Comparison of ENCODE assay signal across 19 cellular contexts in the genomic region with DNA sequence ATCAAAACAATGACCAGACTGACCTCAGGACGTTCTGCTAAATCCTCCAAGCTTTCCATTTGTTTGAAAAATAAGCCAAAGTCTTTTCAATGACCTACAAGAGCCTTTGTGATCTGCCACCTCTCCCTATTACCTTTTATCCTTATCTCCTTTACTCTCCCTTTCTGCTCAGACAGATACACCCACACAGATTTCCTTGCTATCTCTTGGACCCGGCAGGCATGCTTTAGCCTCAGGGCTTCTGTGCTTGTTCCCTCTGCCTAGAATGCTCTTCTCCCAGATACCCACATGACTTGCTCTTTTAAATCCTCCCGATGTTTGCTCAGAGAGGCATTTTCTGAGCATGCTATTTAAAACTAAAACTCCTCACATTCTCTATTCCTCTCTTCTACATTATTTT. TPM values are rescaled to one million over a fixed set of nuclear protein-coding genes. Genes with fewer than 3 reads are reported as not detected.
DNase-seq lines count a peak whose midpoint lies in the region; ATAC-seq and TF ChIP-seq lines count a peak whose summit lies in the region.
"Had no signal": no experiment of that assay in that cellular context is flagged by ENCODE, and none has a peak within 500 bp of the region (broad histone marks: within the 10 kb centered on the region; RNA-seq: fewer than 3 reads in every experiment).

No MANE protein-coding gene starts in this region.

- H3K9me3 Mint-ChIP-seq in Caco-2 (ENCODE audit: unreplicated experiment): no peaks in the 10 kb centered on the region
- peaks cover 0 to 7% (median 4%) of the 10 kb centered on the region in 9 donors for H3K9me3 Mint-ChIP-seq in naive thymus-derived CD8-positive, alpha-beta T cell

- CTCF ChIA-PET in Caco-2 (lab: Charles Lee): no interaction called here

- no peak overlapping the region for H3K4me3 Mint-ChIP-seq in Caco-2 (ENCODE audit: unreplicated experiment)
- no peak overlapping the region for H3K4me3 Mint-ChIP-seq in naive thymus-derived CD8-positive, alpha-beta T cell
- H3K4me3 Mint-ChIP-seq: CD4-positive, CD25-positive, alpha-beta regulatory T cell had no signal

- peak overlapping the region; percentile 36 for H3K27ac ChIP-seq in VCaP
- H3K27ac ChIP-seq: RWPE1 had no signal

- H3K36me3 Mint-ChIP-seq in Caco-2 (ENCODE audit: insufficient read depth, unreplicated experiment): no peaks in the 10 kb centered on the region
- peaks cover 0 to 8% (median 0%) of the 10 kb centered on the region in 3 donors for H3K36me3 Mint-ChIP-seq in naive thymus-derived CD8-positive, alpha-beta T cell
- H3K36me3 Mint-ChIP-seq: CD4-positive, CD25-positive, alpha-beta regulatory T cell had no signal

- no peaks in the 10 kb centered on the region for H3K27me3 Mint-ChIP-seq in Caco-2 (ENCODE audit: insufficient read depth, unreplicated experiment)
- H3K27me3 Mint-ChIP-seq in naive thymus-derived CD8-positive, alpha-beta T cell: peaks cover 0 to 3% (median 0%) of the 10 kb centered on the region in 5 donors

- H3K4me3 ChIP-seq in Caco-2 (ENCODE audit: low read depth, low read length): no peak overlapping the region

- ATAC-seq in activated CD4-positive, CD25-positive, alpha-beta regulatory T cell treated with anti-CD3 and anti-CD28 coated beads, Interleukin-2, amount 50 U/mL, for 24 hours: no peak
- no peak for ATAC-seq in naive thymus-derived CD8-positive, alpha-beta T cell
- ATAC-seq: HCT116 had no signal

- intact Hi-C loops in Caco-2 (cut with micrococcal nuclease; ENCODE audit: unreplicated experiment): no loop called here

- no peaks in the 10 kb centered on the region for H3K36me3 ChIP-seq in Caco-2 (ENCODE audit: control insufficient read depth, insufficient read depth, low read length)
- H3K36me3 ChIP-seq: BE2C had no signal

- DNase-seq in Caco-2 (peak; percentile 69 to 83), M059J (ENCODE audit: low read depth) (peak; percentile 10), islet precursor cell (peak; percentile 82), GM19238 (ENCODE audit: insufficient read length, low spot score) (no peak), HK-2 (ENCODE audit: unreplicated experiment) (no peak)
- no peak for DNase-seq in naive thymus-derived CD8-positive, alpha-beta T cell
- DNase-seq: BE2C; CD4-positive, CD25-positive, alpha-beta regulatory T cell; COR-L47; GF-D8; NCI-H1436 treated with DMSO at 0.1 percent for 48 hours; NCI-H2081; NCI-H2171 treated with DMSO at 0.1 percent for 48 hours; NCI-H774; SIG-M5 had no signal

- POLR2A ChIA-PET in Caco-2 (lab: Charles Lee): interaction anchor here (1.1 kb wide), 1 partner anchor 92 kb away, joined by 5 read pairs; the partner anchor contains the start of genes ERCC8 and NDUFAF2
- POLR2A ChIA-PET in naive thymus-derived CD8-positive, alpha-beta T cell (lab: Charles Lee): no interaction called here

- H3K4me1 Mint-ChIP-seq in Caco-2 (ENCODE audit: low read depth, unreplicated experiment): no peaks in the 10 kb centered on the region
- H3K4me1 Mint-ChIP-seq in naive thymus-derived CD8-positive, alpha-beta T cell: no peaks in the 10 kb centered on the region
- H3K4me1 Mint-ChIP-seq: CD4-positive, CD25-positive, alpha-beta regulatory T cell had no signal

- H3K4me1 ChIP-seq in Caco-2: peaks cover 40% of the 10 kb centered on the region
- H3K4me1 ChIP-seq: BE2C had no signal

- TF ChIP-seq CTCF in Caco-2 (IDR thresholded peaks at IDR 0.05; ENCODE audit: insufficient read depth in 1 of 2, low read depth in 1 of 2, low read length in 1 of 2, severe bottlenecking in 1 of 2, unreplicated experiment in 1 of 2): no peak
- TF ChIP-seq CTCF in VCaP (conservative IDR thresholded peaks at IDR 0.05): no peak

- H3K27ac Mint-ChIP-seq in Caco-2 (ENCODE audit: unreplicated experiment): no peak overlapping the region
- no peak overlapping the region for H3K27ac Mint-ChIP-seq in naive thymus-derived CD8-positive, alpha-beta T cell
- H3K27ac Mint-ChIP-seq: CD4-positive, CD25-positive, alpha-beta regulatory T cell had no signal

- BruUV-seq in Caco-2 (replicated peaks; lab: Mats Ljungman, UMichigan): no TSS peak

- H3K27me3 ChIP-seq in Caco-2 (replicated peaks; ENCODE audit: control insufficient read depth, insufficient read depth, low read length): no peaks in the 10 kb centered on the region

- H3K9me3 ChIP-seq in Caco-2: no peaks in the 10 kb centered on the region
- H3K9me3 ChIP-seq: BE2C had no signal

RNA-seq across cellular contexts. Expression of gene ELOVL7, which starts 8.9 kb away (rescaled TPM):
- 16.4 and 19.1 TPM in 2 replicates for total RNA-seq in Caco-2 (2022)
- 7.1 and 8.0 TPM in 2 replicates for total RNA-seq in M059J (2014; rRNA removed; shearing (Covaris generic))
- total RNA-seq in naive thymus-derived CD8-positive, alpha-beta T cell: not detected
- polyA plus RNA-seq in naive thymus-derived CD8-positive, alpha-beta T cell: under 1 TPM in 1 of 3 donors, not detected in 2; 0.29 TPM
- polyA plus RNA-seq: CD4-positive, CD25-positive, alpha-beta regulatory T cell had no signal

Comparison
In these comparisons a context has a peak if more than half of its experiments do, and no peak if none do; other contexts are left out.
1. DNase-seq: peak in Caco-2 (2 of 2), M059J (single experiment) and islet precursor cell (single experiment); none in GM19238 (single experiment), naive thymus-derived CD8-positive, alpha-beta T cell (0 of 10) and HK-2 (single experiment).